In genomic region chr16:84526794-84527485, GRCh38 we compare ENCODE assay signal across 12 cellular contexts. TPM values are rescaled to one million over a fixed set of nuclear protein-coding genes. Genes with fewer than 3 reads are reported as not detected.
DNase-seq lines count a peak whose midpoint lies in the region; ATAC-seq, FAIRE-seq and TF ChIP-seq lines count a peak whose summit lies in the region.
"Had no signal": no experiment of that assay in that cellular context is flagged by ENCODE, and none has a peak within 500 bp of the region (broad histone marks: within the 10 kb centered on the region; RNA-seq: fewer than 3 reads in every experiment).

No MANE protein-coding gene starts in this region.

- H3K36me3 Mint-ChIP-seq in activated CD4-positive, alpha-beta T cell treated with anti-CD3 and anti-CD28 coated beads, Interleukin-2, amount 10 ng/mL, durations not matched to agents 24 days and 14 days (ENCODE audit: low read depth): peaks cover 55% of the 10 kb centered on the region
- peaks cover 11% of the 10 kb centered on the region for H3K36me3 Mint-ChIP-seq in activated CD4-positive, alpha-beta T cell treated with anti-CD3 and anti-CD28 coated beads, Interleukin-2, amount 10 ng/mL, durations not matched to agents 7 days and 5 days (ENCODE audit: low read depth)
- H3K36me3 Mint-ChIP-seq in nephron progenitor cell (ENCODE audit: low read depth): peaks cover 7% of the 10 kb centered on the region

- peaks cover 5% of the 10 kb centered on the region for H3K9me3 Mint-ChIP-seq in activated CD4-positive, alpha-beta T cell treated with anti-CD3 and anti-CD28 coated beads, Interleukin-2, amount 10 ng/mL, durations not matched to agents 24 days and 14 days
- H3K9me3 Mint-ChIP-seq in activated CD4-positive, alpha-beta T cell treated with anti-CD3 and anti-CD28 coated beads, Interleukin-2, amount 10 ng/mL, durations not matched to agents 7 days and 5 days: peaks cover 13% of the 10 kb centered on the region
- peaks cover 27% of the 10 kb centered on the region for H3K9me3 Mint-ChIP-seq in nephron progenitor cell

- H3K27me3 ChIP-seq in esophagus muscularis mucosa (no peaks in the 10 kb centered on the region), vagina (no peaks in the 10 kb centered on the region)
- H3K27me3 ChIP-seq: SJSA1 had no signal

- TF ChIP-seq CTCF in esophagus muscularis mucosa (IDR thresholded peaks at IDR 0.05) (no peak), nephron progenitor cell (IDR thresholded peaks at IDR 0.05) (no peak), vagina (IDR thresholded peaks at IDR 0.05) (no peak)

- H3K4me3 ChIP-seq in esophagus muscularis mucosa (peak overlapping the region; percentile 16 to 40 (median 34)), vagina (peak overlapping the region in 1 of 2 donors; percentile 20)
- H3K4me3 ChIP-seq: SJSA1 had no signal

- H3K4me1 Mint-ChIP-seq in activated CD4-positive, alpha-beta T cell treated with anti-CD3 and anti-CD28 coated beads, Interleukin-2, amount 10 ng/mL, durations not matched to agents 24 days and 14 days: peaks cover 21% of the 10 kb centered on the region
- peaks cover 11% of the 10 kb centered on the region for H3K4me1 Mint-ChIP-seq in activated CD4-positive, alpha-beta T cell treated with anti-CD3 and anti-CD28 coated beads, Interleukin-2, amount 10 ng/mL, durations not matched to agents 7 days and 5 days
- H3K4me1 Mint-ChIP-seq in nephron progenitor cell: peaks cover 43% of the 10 kb centered on the region

- peak overlapping the region; percentile 51 for H3K27ac Mint-ChIP-seq in activated CD4-positive, alpha-beta T cell treated with anti-CD3 and anti-CD28 coated beads, Interleukin-2, amount 10 ng/mL, durations not matched to agents 24 days and 14 days
- no peak overlapping the region for H3K27ac Mint-ChIP-seq in activated CD4-positive, alpha-beta T cell treated with anti-CD3 and anti-CD28 coated beads, Interleukin-2, amount 10 ng/mL, durations not matched to agents 7 days and 5 days
- H3K27ac Mint-ChIP-seq in nephron progenitor cell: peak overlapping the region; percentile 69

- POLR2A ChIA-PET in activated CD4-positive, alpha-beta T cell treated with anti-CD3 and anti-CD28 coated beads, Interleukin-2, amount 10 ng/mL, durations not matched to agents 7 days and 5 days (lab: Charles Lee): no interaction called here

- no peak for ATAC-seq in HG03045 (IDR thresholded peaks at IDR 0.05; ENCODE audit: unreplicated experiment)

- H3K4me3 Mint-ChIP-seq in activated CD4-positive, alpha-beta T cell treated with anti-CD3 and anti-CD28 coated beads, Interleukin-2, amount 10 ng/mL, durations not matched to agents 24 days and 14 days: no peak overlapping the region
- H3K4me3 Mint-ChIP-seq in activated CD4-positive, alpha-beta T cell treated with anti-CD3 and anti-CD28 coated beads, Interleukin-2, amount 10 ng/mL, durations not matched to agents 7 days and 5 days: no peak overlapping the region
- peak overlapping the region; percentile 13 for H3K4me3 Mint-ChIP-seq in nephron progenitor cell

- H3K36me3 ChIP-seq in esophagus muscularis mucosa: no peaks in the 10 kb centered on the region
- no peaks in the 10 kb centered on the region for H3K36me3 ChIP-seq in vagina
- H3K36me3 ChIP-seq: SJSA1 had no signal

- intact Hi-C loops in activated CD4-positive, alpha-beta T cell treated with anti-CD3 and anti-CD28 coated beads, Interleukin-2, amount 10 ng/mL, durations not matched to agents 24 days and 14 days (cut with micrococcal nuclease): no loop called here
- intact Hi-C loops in esophagus muscularis mucosa (cut with DNase I) (no loop called here), vagina (cut with DNase I) (no loop called here)

- 16% methylated on average over 17 of the region's 25 CpGs for WGBS in esophagus muscularis mucosa

- CTCF ChIA-PET in activated CD4-positive, alpha-beta T cell treated with anti-CD3 and anti-CD28 coated beads, Interleukin-2, amount 10 ng/mL, durations not matched to agents 7 days and 5 days (lab: Charles Lee): interaction anchor here (1.0 to 1.6 kb wide), 4 partner anchors 17 to 89 kb away, joined by 3 to 5 read pairs (median 4); no protein-coding TSS in a partner anchor

- H3K27ac ChIP-seq in esophagus muscularis mucosa (replicated peaks in 1 of 4): peak overlapping the region; percentile 76 to 81 (median 78)
- peak overlapping the region; percentile 69 for H3K27ac ChIP-seq in vagina
- H3K27ac ChIP-seq: SJSA1 had no signal

- no peak for DNase-seq in activated CD4-positive, alpha-beta T cell treated with anti-CD3 and anti-CD28 coated beads, Interleukin-2, amount 10 ng/mL, durations not matched to agents 24 days and 14 days
- no peak for DNase-seq in activated CD4-positive, alpha-beta T cell treated with anti-CD3 and anti-CD28 coated beads, Interleukin-2, amount 10 ng/mL, durations not matched to agents 7 days and 5 days
- no peak for DNase-seq in esophagus muscularis mucosa (ENCODE audit: extremely low spot score)
- DNase-seq in nephron progenitor cell: no peak
- no peak for DNase-seq in vagina (ENCODE audit: extremely low spot score in 2 of 2)
- no peak for DNase-seq in RPMI8226
- DNase-seq in RCC 7860 (ENCODE audit: low spot score): no peak
- DNase-seq: activated T-cell treated with anti-CD3 and anti-CD28 coated beads, Interleukin-2, amount 50 U/mL, for 1 hour; Kasumi-1; stimulated activated CD4-positive, alpha-beta T cell treated with anti-CD3 and anti-CD28 coated beads, Interleukin-2, amount 100 ng/mL, for 24 hours had no signal

- no peak for FAIRE-seq in RCC 7860 (lab: Jason Lieb, UNC)

- no peaks in the 10 kb centered on the region for H3K27me3 Mint-ChIP-seq in activated CD4-positive, alpha-beta T cell treated with anti-CD3 and anti-CD28 coated beads, Interleukin-2, amount 10 ng/mL, durations not matched to agents 24 days and 14 days
- peaks cover 4% of the 10 kb centered on the region for H3K27me3 Mint-ChIP-seq in activated CD4-positive, alpha-beta T cell treated with anti-CD3 and anti-CD28 coated beads, Interleukin-2, amount 10 ng/mL, durations not matched to agents 7 days and 5 days
- H3K27me3 Mint-ChIP-seq in nephron progenitor cell (ENCODE audit: low read depth, poor library complexity): peaks cover 7% of the 10 kb centered on the region

- no peaks in the 10 kb centered on the region for H3K9me3 ChIP-seq in esophagus muscularis mucosa
- no peaks in the 10 kb centered on the region for H3K9me3 ChIP-seq in vagina

- TF ChIP-seq EP300 in esophagus muscularis mucosa (IDR thresholded peaks at IDR 0.05): no peak

- H3K4me1 ChIP-seq in esophagus muscularis mucosa: peaks cover 28 to 38% (median 35%) of the 10 kb centered on the region in 4 donors
- peaks cover 33% of the 10 kb centered on the region for H3K4me1 ChIP-seq in vagina

- no peak for TF ChIP-seq POLR2A in esophagus muscularis mucosa (IDR thresholded peaks at IDR 0.05; ENCODE audit: low read depth)
- TF ChIP-seq POLR2A in vagina (IDR thresholded peaks at IDR 0.05): no peak

RNA-seq across cellular contexts. Expression of gene MEAK7, which starts 22.5 kb away (rescaled TPM):
- 11.7 and 12.5 TPM in 2 replicates for total RNA-seq in activated CD4-positive, alpha-beta T cell treated with anti-CD3 and anti-CD28 coated beads, Interleukin-2, amount 10 ng/mL, durations not matched to agents 24 days and 14 days
- 1 to 10 TPM; 8.8 to 10.0 TPM for total RNA-seq in activated CD4-positive, alpha-beta T cell treated with anti-CD3 and anti-CD28 coated beads, Interleukin-2, amount 10 ng/mL, durations not matched to agents 7 days and 5 days
- total RNA-seq in esophagus muscularis mucosa (10 to 100 TPM in 2 of 4 donors, 1 to 10 TPM in 2; 8.3 to 13.0 (median 9.6) TPM), vagina (28.5 TPM)
